2 cellular contexts compared by ENCODE assay signal in genomic region chr5:18101532-18101931, GRCh38.
TF ChIP-seq lines count a peak whose summit lies in the region.

No MANE protein-coding gene starts in this region.

TF ChIP-seq in liver, 16 proteins besides CTCF, POLR2A, EP300 and RAD21 (continued from another document):
- peak in 1 of 2 donors; percentile 32 for TF ChIP-seq RXRA (IDR thresholded peaks at IDR 0.05)
- no peak for TF ChIP-seq SP1 (IDR thresholded peaks at IDR 0.05)
- TF ChIP-seq HNF4A (conservative IDR thresholded peaks at IDR 0.05) = peak; percentile 65 to 78

TF ChIP-seq in HepG2, 621 proteins besides CTCF, POLR2A, EP300 and RAD21 (continued from another document):
- TF ChIP-seq ZNF329 (CRISPR knock-in tag; IDR thresholded peaks at IDR 0.05; ENCODE audit: low read depth) = no peak
- no peak for TF ChIP-seq ZNF766 (CRISPR knock-in tag; IDR thresholded peaks at IDR 0.05; ENCODE audit: borderline replicate concordance)
- no peak for TF ChIP-seq ZNF33B (CRISPR knock-in tag; IDR thresholded peaks at IDR 0.05)
- no peak for TF ChIP-seq DMTF1 (CRISPR knock-in tag; IDR thresholded peaks at IDR 0.05)
- no peak for TF ChIP-seq ZNF414 (CRISPR knock-in tag; IDR thresholded peaks at IDR 0.05)
